9 cellular contexts compared by ENCODE assay signal in the genomic region with DNA sequence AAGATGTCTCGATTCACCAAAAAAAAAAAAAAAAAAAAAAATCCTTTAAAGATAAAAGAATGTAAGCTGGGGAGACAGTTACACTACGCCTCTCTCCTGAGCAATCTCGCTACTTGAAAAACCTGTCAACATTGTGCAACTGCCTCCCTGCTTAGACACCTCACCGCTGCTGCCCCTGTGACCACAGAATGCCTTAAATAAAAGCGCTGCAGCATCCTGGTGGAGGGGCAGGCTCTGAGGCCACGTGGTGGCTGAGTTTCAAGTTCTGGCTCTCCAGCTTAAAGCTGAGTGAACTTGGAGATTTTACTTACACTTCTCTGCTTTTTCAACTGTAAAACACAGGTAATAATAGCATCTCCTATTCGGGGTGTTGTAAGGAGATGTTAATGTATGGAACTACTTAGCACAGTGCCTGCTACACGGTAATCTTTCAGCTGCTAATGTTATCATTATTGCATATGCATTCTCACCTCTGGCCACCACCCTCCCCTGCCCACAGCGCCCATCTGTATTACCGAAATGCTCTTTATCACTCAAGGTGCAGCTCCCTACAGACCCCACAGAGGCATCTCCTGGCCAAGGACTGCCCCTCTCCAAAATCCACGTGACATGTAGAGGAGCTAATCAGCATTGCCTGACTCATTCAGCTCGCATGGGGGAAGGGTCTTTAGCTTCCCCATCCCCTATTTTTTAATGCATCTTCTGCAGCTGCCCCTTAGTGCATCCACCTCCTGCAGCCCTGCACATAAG. TPM values are rescaled to one million over a fixed set of nuclear protein-coding genes. Genes with fewer than 3 reads are reported as not detected.
DNase-seq lines count a peak whose midpoint lies in the region; ATAC-seq, FAIRE-seq and TF ChIP-seq lines count a peak whose summit lies in the region.
"Had no signal": no experiment of that assay in that cellular context is flagged by ENCODE, and none has a peak within 500 bp of the region (broad histone marks: within the 10 kb centered on the region; RNA-seq: fewer than 3 reads in every experiment).

No MANE protein-coding gene starts in this region.

- FAIRE-seq in H1 (lab: Jason Lieb, UNC): no peak
- FAIRE-seq: frontal cortex had no signal

- CTCF ChIA-PET in PC-3 (lab: Charles Lee): interaction anchor here (0.5 to 0.6 kb wide), 2 partner anchors 18 to 58 kb away, joined by 3 read pairs; no protein-coding TSS in a partner anchor
- CTCF ChIA-PET in H1 (lab: Charles Lee; ENCODE audit: partially characterized antibody): interaction anchor here (0.6 to 8.1 kb wide), 16 partner anchors 11 to 418 kb away, joined by 3 to 64 read pairs (median 4); a partner anchor contains a TSS

- H3K27ac ChIP-seq in cardiac muscle cell: peak overlapping the region; percentile 28
- no peak overlapping the region for H3K27ac ChIP-seq in PC-3 (ENCODE audit: low read length)
- no peak overlapping the region; the same call in 1 of the 2 replicates for H3K27ac ChIP-seq in H1 (ENCODE audit: low read depth, low read length)

- no peak overlapping the region for H3K23ac ChIP-seq in H1 (ENCODE audit: insufficient read length)

- TF ChIP-seq CTCF in cardiac muscle cell (IDR thresholded peaks at IDR 0.05; ENCODE audit: low read depth, low read length): no peak
- TF ChIP-seq CTCF in PC-3 (conservative IDR thresholded peaks at IDR 0.05; ENCODE audit: low read depth, low read length): no peak
- no peak for TF ChIP-seq CTCF in H1 (IDR thresholded peaks at IDR 0.05; ENCODE audit: control extremely low read depth in 1 of 3, insufficient read depth in 1 of 3, low read depth in 1 of 3, low read length in 3 of 3)

- intact Hi-C loops in Right ventricle myocardium superior (cut with DNase I): no loop called here
- intact Hi-C loops in PC-3 (cut with micrococcal nuclease): no loop called here

- H3K9ac ChIP-seq in PC-3 (ENCODE audit: low read length) (no peak overlapping the region), H1 (replicated peaks in 1 of 4; ENCODE audit: extremely low read depth in 1 of 4, low read depth in 3 of 4, low read length in 3 of 4) (no peak overlapping the region)

- H3K4me3 ChIP-seq in cardiac muscle cell: no peak overlapping the region
- no peak overlapping the region for H3K4me3 ChIP-seq in PC-3 (ENCODE audit: low read length)
- H3K4me3 ChIP-seq in H1 (ENCODE audit: extremely low read depth in 1 of 4, insufficient read depth in 2 of 4, low read depth in 3 of 4, low read length in 4 of 4): no peak overlapping the region

- TF ChIP-seq EP300 in H1 (IDR thresholded peaks at IDR 0.05; ENCODE audit: borderline replicate concordance in 1 of 2, low read depth in 2 of 2, low read length in 2 of 2): no peak

- H3K27me3 Mint-ChIP-seq in stimulated activated naive CD8-positive, alpha-beta T cell treated with anti-CD3 and anti-CD28 coated beads, Interleukin-15, amount 100 ng/mL, for 72 hours: no peaks in the 10 kb centered on the region

- no peaks in the 10 kb centered on the region for H3K9me3 Mint-ChIP-seq in stimulated activated naive CD8-positive, alpha-beta T cell treated with anti-CD3 and anti-CD28 coated beads, Interleukin-15, amount 100 ng/mL, for 72 hours

- no peaks in the 10 kb centered on the region for H3K9me2 ChIP-seq in PC-3 (replicated peaks; ENCODE audit: low read length)

- no peak overlapping the region for H2AFZ ChIP-seq in PC-3 (ENCODE audit: low read length)
- H2AFZ ChIP-seq in H1 (ENCODE audit: low read length): no peak overlapping the region

- H3K79me2 ChIP-seq in PC-3 (ENCODE audit: low read length) (no peaks in the 10 kb centered on the region), H1 (ENCODE audit: control insufficient read depth in 1 of 2, insufficient read depth in 2 of 2, low read length in 2 of 2) (peaks cover 0 to 33% of the 10 kb centered on the region in 2 experiments; a peak in 2 of 4 replicates)

- H3K9me3 ChIP-seq in cardiac muscle cell (ENCODE audit: low read depth) (no peaks in the 10 kb centered on the region), PC-3 (ENCODE audit: low read length) (no peaks in the 10 kb centered on the region), H1 (ENCODE audit: insufficient read depth in 2 of 2, low read depth in 1 of 2, low read length in 1 of 2) (peaks cover 0 to 6% of the 10 kb centered on the region in 2 experiments; a peak in 3 of 4 replicates)

- H2AK5ac ChIP-seq in H1 (ENCODE audit: low read depth, low read length): no peak overlapping the region

- DNase-seq in cardiac muscle cell (ENCODE audit: low read depth in 1 of 2, low spot score in 1 of 2): peak; percentile 66 to 86
- no peak for DNase-seq in Right ventricle myocardium superior
- peak; percentile 67 for DNase-seq in PC-3
- DNase-seq in H1 (ENCODE audit: low read depth in 1 of 2, low spot score in 2 of 2): no peak
- DNase-seq in stimulated activated naive CD8-positive, alpha-beta T cell treated with anti-CD3 and anti-CD28 coated beads, Interleukin-15, amount 100 ng/mL, for 72 hours: peak in 1 of 2 donors; percentile 31
- no peak for DNase-seq in NCI-H446 (lab: John Stamatoyannopoulos, UW)

- peak overlapping the region; percentile 0; the same call in 1 of the 2 replicates for H2BK5ac ChIP-seq in H1 (ENCODE audit: low read depth, low read length)

- ATAC-seq in Right ventricle myocardium superior (ENCODE audit: poor library complexity): no peak
- ATAC-seq in PC-3: no peak
- peak; percentile 82 for ATAC-seq in stimulated activated naive CD8-positive, alpha-beta T cell treated with anti-CD3 and anti-CD28 coated beads, Interleukin-15, amount 100 ng/mL, for 72 hours
- no peak for ATAC-seq in GM18867 (IDR thresholded peaks at IDR 0.05; ENCODE audit: unreplicated experiment)
- ATAC-seq in HG02610 (IDR thresholded peaks at IDR 0.05; ENCODE audit: unreplicated experiment): no peak

- no peak overlapping the region for H4K5ac ChIP-seq in H1 (ENCODE audit: insufficient read length, low read depth, low read length)

- no peaks in the 10 kb centered on the region for H3K23me2 ChIP-seq in H1 (ENCODE audit: low read depth, low read length)

- H3K4me1 ChIP-seq in cardiac muscle cell (ENCODE audit: low read depth) (peaks cover 42% of the 10 kb centered on the region), PC-3 (ENCODE audit: insufficient read depth, low read length) (peaks cover 29% of the 10 kb centered on the region), H1 (replicated peaks in 1 of 4; ENCODE audit: control insufficient read depth in 3 of 4, insufficient read depth in 4 of 4, low read length in 3 of 4) (peaks cover 10 to 39% (median 32%) of the 10 kb centered on the region in 4 experiments)

- H3K79me1 ChIP-seq in H1 (ENCODE audit: low read depth, low read length): no peaks in the 10 kb centered on the region; the same call in 1 of the 2 replicates

- H4K20me1 ChIP-seq in PC-3 (ENCODE audit: low read length) (no peaks in the 10 kb centered on the region), H1 (replicated peaks in 1 of 2; ENCODE audit: control insufficient read depth in 1 of 2, insufficient read depth in 2 of 2, low read length in 2 of 2) (no peaks in the 10 kb centered on the region)

- H3K27ac Mint-ChIP-seq in stimulated activated naive CD8-positive, alpha-beta T cell treated with anti-CD3 and anti-CD28 coated beads, Interleukin-15, amount 100 ng/mL, for 72 hours: peak overlapping the region; percentile 59 to 74

- no peaks in the 10 kb centered on the region for H3F3A ChIP-seq in PC-3 (ENCODE audit: low read length, unreplicated experiment)

- H4K91ac ChIP-seq in H1 (replicated peaks; ENCODE audit: insufficient read length, low read length): peak overlapping the region; percentile 22

- no peak for TF ChIP-seq POLR2A in H1 (IDR thresholded peaks at IDR 0.05; ENCODE audit: control extremely low read depth in 1 of 2, low read depth in 2 of 2, low read length in 2 of 2)

- H3K36me3 ChIP-seq in cardiac muscle cell (no peaks in the 10 kb centered on the region), PC-3 (ENCODE audit: low read depth, low read length) (no peaks in the 10 kb centered on the region), H1 (ENCODE audit: control insufficient read depth in 2 of 4, insufficient read depth in 4 of 4, low read length in 3 of 4) (peaks cover 0 to 7% (median 0%) of the 10 kb centered on the region in 4 experiments; a peak in 2 of 8 replicates)

- H3K4me3 Mint-ChIP-seq in stimulated activated naive CD8-positive, alpha-beta T cell treated with anti-CD3 and anti-CD28 coated beads, Interleukin-15, amount 100 ng/mL, for 72 hours: no peak overlapping the region

- no peak overlapping the region for H3K14ac ChIP-seq in H1 (ENCODE audit: insufficient read length)

- H3K18ac ChIP-seq in H1 (ENCODE audit: extremely low read depth, low read length): peak overlapping the region; percentile 21; the same call in 1 of the 2 replicates

- no peak overlapping the region for H2BK12ac ChIP-seq in H1 (ENCODE audit: low read depth, low read length)

- no peak overlapping the region for H3K4me2 ChIP-seq in PC-3 (ENCODE audit: low read length)
- H3K4me2 ChIP-seq in H1 (ENCODE audit: insufficient read depth in 1 of 2, low read depth in 2 of 2, low read length in 2 of 2): peak overlapping the region; percentile 7 to 50; a peak in 2 of 4 replicates

- 30% methylated on average over 12 of the region's 12 CpGs; no CpG with 5 or more reads in 1 of the 2 experiments for WGBS in H1 (ENCODE audit: extremely low coverage in 1 of 2, insufficient coverage in 1 of 2, insufficient read length in 1 of 2, insufficient replicate concordance in 2 of 2, low coverage in 1 of 2, low lambda C conversion rate in 2 of 2, missing lambda C conversion rate in 1 of 2), 2 experiments

- H3K4me1 Mint-ChIP-seq in stimulated activated naive CD8-positive, alpha-beta T cell treated with anti-CD3 and anti-CD28 coated beads, Interleukin-15, amount 100 ng/mL, for 72 hours: peaks cover 16% of the 10 kb centered on the region

- H2BK15ac ChIP-seq in H1 (ENCODE audit: low read length): no peak overlapping the region

- BruUV-seq in PC-3 (replicated peaks; lab: Mats Ljungman, UMichigan): no TSS peak

- H3K27me3 ChIP-seq in cardiac muscle cell (no peaks in the 10 kb centered on the region), PC-3 (ENCODE audit: low read length) (no peaks in the 10 kb centered on the region), H1 (replicated peaks in 1 of 4; ENCODE audit: control insufficient read depth in 3 of 4, extremely low read depth in 1 of 4, insufficient read depth in 3 of 4, low read length in 3 of 4) (no peaks in the 10 kb centered on the region)

- no peak overlapping the region for H2BK20ac ChIP-seq in H1 (ENCODE audit: low read length)

- no peak overlapping the region for H2BK120ac ChIP-seq in H1 (replicated peaks; ENCODE audit: low read depth, low read length)

- no peak for TF ChIP-seq RAD21 in H1 (IDR thresholded peaks at IDR 0.05 in 1 of 2, conservative IDR thresholded peaks at IDR 0.05 in 1 of 2; ENCODE audit: low read depth in 2 of 2, low read length in 2 of 2)

- no peak overlapping the region for H3K4ac ChIP-seq in H1 (replicated peaks; ENCODE audit: insufficient read length, low read depth, low read length)

- no peak overlapping the region for H3K56ac ChIP-seq in H1 (replicated peaks; ENCODE audit: insufficient read length, low read depth, low read length)

- no peak overlapping the region for H4K8ac ChIP-seq in H1 (ENCODE audit: extremely low read depth, insufficient read depth, low read length)

- POLR2A ChIA-PET in PC-3 (lab: Charles Lee; ENCODE audit: unreplicated experiment) (no interaction called here), H1 (lab: Charles Lee; ENCODE audit: partially characterized antibody) (interaction anchor here (0.7 to 1.1 kb wide), 2 partner anchors 8 to 16 kb away, joined by 3 to 4 read pairs; no protein-coding TSS in a partner anchor)

RNA-seq across cellular contexts. Expression of a gene that starts 42.0 kb away (rescaled TPM):
- total RNA-seq in cardiac muscle cell: 14.6 and 24.9 TPM in 2 replicates
- polyA plus RNA-seq in cardiac muscle cell: 15.7 and 21.6 TPM in 2 replicates
- 5.4 TPM for total RNA-seq in Right ventricle myocardium superior
- total RNA-seq in PC-3 (2014; rRNA removed): 5.7 and 8.2 TPM in 2 replicates
- 37.1 and 38.4 TPM in 2 replicates for total RNA-seq in H1 (2021; fragmentation: NEBNext Ultra II Directional; extraction: Animal tissue kit (Norgen Biotek cat#: 25700))
- polyA plus RNA-seq in H1 (2011; rRNA removed): 9.9 and 15.8 TPM in 2 replicates
- polyA plus RNA-seq in H1 (2011; cell fraction: cytosol; rRNA removed): 10.2 TPM
- 28.3 TPM for polyA plus RNA-seq in H1 (2011; cell fraction: nucleus; rRNA removed)
- 15.4 to 22.2 TPM (median 19.8 TPM) in 4 replicates for polyA plus RNA-seq in H1 (2012, experiment 1 of 2)
- 11.3 TPM for polyA plus RNA-seq in H1 (2012, experiment 2 of 2)
- 26.5 TPM for polyA plus RNA-seq in H1 (2013, experiment 1 of 2)
- 28.3 TPM for polyA plus RNA-seq in H1 (2013, experiment 2 of 2)
- 19.6 and 26.4 TPM in 2 replicates for polyA minus RNA-seq in H1 (2011; rRNA and poly(A)+ RNA removed)
- 18.3 TPM for polyA minus RNA-seq in H1 (2011; cell fraction: cytosol; rRNA and poly(A)+ RNA removed)
- 33.0 TPM for polyA minus RNA-seq in H1 (2011; cell fraction: nucleus; rRNA and poly(A)+ RNA removed)

Comparison
In these comparisons a context has a peak if more than half of its experiments do, and no peak if none do; other contexts are left out.
1. DNase-seq: peak in cardiac muscle cell (2 of 2) and PC-3 (single experiment); none in Right ventricle myocardium superior (single experiment), H1 (0 of 2) and NCI-H446 (0 of 2).